In the genomic region with DNA sequence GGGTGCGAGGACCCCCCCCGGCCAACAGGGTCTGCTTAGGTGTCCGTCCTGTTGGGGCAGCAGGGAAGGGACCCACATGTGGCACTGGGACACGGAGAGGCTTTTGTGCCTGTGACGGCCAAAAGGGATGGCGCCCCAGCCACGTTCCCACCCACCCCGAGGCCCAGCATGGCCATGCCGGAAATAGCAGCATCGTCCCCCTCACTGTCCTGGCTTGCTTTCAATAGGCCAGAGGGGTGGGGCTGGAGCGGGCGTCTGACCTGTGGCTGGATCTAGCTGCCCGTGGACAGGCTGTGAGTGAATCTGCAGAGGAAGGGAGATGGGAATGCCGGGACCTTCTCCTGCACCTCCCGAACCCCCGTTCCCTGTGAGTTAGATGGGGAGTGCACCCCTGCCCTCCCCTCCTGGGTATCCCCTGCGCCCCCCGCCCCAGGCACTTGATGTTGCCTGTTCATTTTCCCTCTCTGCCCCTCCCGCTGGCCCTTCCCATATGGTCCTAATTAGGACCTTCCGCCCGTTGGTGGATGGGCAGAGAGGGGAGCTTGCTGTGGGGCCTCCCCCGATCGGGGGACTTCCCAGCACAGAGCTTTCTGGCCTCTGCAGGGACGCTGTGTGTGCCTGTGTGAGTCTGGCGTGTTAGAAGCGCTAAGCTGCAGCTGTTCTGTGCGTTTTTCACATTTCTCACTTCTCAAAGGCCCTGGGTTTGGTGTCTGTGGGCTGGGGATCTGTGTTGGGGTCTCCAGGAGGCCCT, we compare ENCODE assay signal across 9 cellular contexts.
DNase-seq lines count a peak whose midpoint lies in the region; ATAC-seq, FAIRE-seq and TF ChIP-seq lines count a peak whose summit lies in the region.
"Had no signal": no experiment of that assay in that cellular context is flagged by ENCODE, and none has a peak within 500 bp of the region (broad histone marks: within the 10 kb centered on the region; RNA-seq: fewer than 3 reads in every experiment).

No MANE protein-coding gene starts in this region.

- H3K4me3 Mint-ChIP-seq in T-helper 1 cell treated with Interleukin-12 subunit alpha and Interleukin-12 subunit beta and Interleukin-4 antibody, amounts not matched to agents 30 μg/mL and 1 μg/mL, for 36 hours = peak overlapping the region; percentile 79

- DNase-seq in GM19238 (ENCODE audit: insufficient read length, low spot score) (peak; percentile 66), fibroblast of the aortic adventitia (ENCODE audit: low read depth) (peak; percentile 64), spleen (no peak), body of pancreas (no peak), KG1 (lab: John Stamatoyannopoulos, UW) (no peak), ureter (ENCODE audit: low spot score) (no peak), HTR-8/SVneo (ENCODE audit: insufficient read length, low spot score) (no peak)

- H3K4me3 ChIP-seq in fibroblast of the aortic adventitia (ENCODE audit: low read depth, low read length) = no peak overlapping the region
- H3K4me3 ChIP-seq in spleen = peak overlapping the region in 5 of 8 donors; percentile 1 to 32 (median 10)
- no peak overlapping the region for H3K4me3 ChIP-seq in body of pancreas
- H3K4me3 ChIP-seq: ascending aorta had no signal

- no peak for FAIRE-seq in HTR-8/SVneo (lab: Jason Lieb, UNC)

- H3K27ac Mint-ChIP-seq in T-helper 1 cell treated with Interleukin-12 subunit alpha and Interleukin-12 subunit beta and Interleukin-4 antibody, amounts not matched to agents 30 μg/mL and 1 μg/mL, for 36 hours = peak overlapping the region; percentile 86

- peaks cover 23% of the 10 kb centered on the region for H3K36me3 Mint-ChIP-seq in T-helper 1 cell treated with Interleukin-12 subunit alpha and Interleukin-12 subunit beta and Interleukin-4 antibody, amounts not matched to agents 30 μg/mL and 1 μg/mL, for 36 hours (ENCODE audit: low read depth)

- H3K9me3 Mint-ChIP-seq in T-helper 1 cell treated with Interleukin-12 subunit alpha and Interleukin-12 subunit beta and Interleukin-4 antibody, amounts not matched to agents 30 μg/mL and 1 μg/mL, for 36 hours = no peaks in the 10 kb centered on the region

- H3K27me3 ChIP-seq in spleen (replicated peaks in 1 of 7) (no peaks in the 10 kb centered on the region), body of pancreas (no peaks in the 10 kb centered on the region)
- H3K27me3 ChIP-seq: ascending aorta had no signal

- TF ChIP-seq POLR2A in spleen (IDR thresholded peaks at IDR 0.05) (no peak), body of pancreas (IDR thresholded peaks at IDR 0.05) (no peak)

- TF ChIP-seq CTCF in fibroblast of the aortic adventitia (IDR thresholded peaks at IDR 0.05; ENCODE audit: insufficient read depth, low read length) (no peak), spleen (IDR thresholded peaks at IDR 0.05 in 8 of 11, conservative IDR thresholded peaks at IDR 0.05 in 3 of 11) (no peak), body of pancreas (IDR thresholded peaks at IDR 0.05) (no peak)

- H3K9me3 ChIP-seq in spleen = no peaks in the 10 kb centered on the region
- H3K9me3 ChIP-seq in body of pancreas = no peaks in the 10 kb centered on the region
- H3K9me3 ChIP-seq: ascending aorta had no signal

- no peak for ATAC-seq in body of pancreas

- peaks cover 66% of the 10 kb centered on the region for H3K4me1 Mint-ChIP-seq in T-helper 1 cell treated with Interleukin-12 subunit alpha and Interleukin-12 subunit beta and Interleukin-4 antibody, amounts not matched to agents 30 μg/mL and 1 μg/mL, for 36 hours (ENCODE audit: low read depth)

- no peaks in the 10 kb centered on the region for H3K27me3 Mint-ChIP-seq in T-helper 1 cell treated with Interleukin-12 subunit alpha and Interleukin-12 subunit beta and Interleukin-4 antibody, amounts not matched to agents 30 μg/mL and 1 μg/mL, for 36 hours (ENCODE audit: low read depth)

- WGBS in spleen, 5 donors = 55 to 70% (median 63%) methylated on average over 23 to 27 of the region's 27 CpGs
- WGBS in body of pancreas, 2 donors = 77 to 92% methylated on average over 14 to 24 of the region's 27 CpGs

- intact Hi-C loops in spleen (cut with DNase I; ENCODE audit: low total_unique reads) = no loop called here
- intact Hi-C loops in body of pancreas (cut with DNase I) = loop anchor here (5.0 kb wide), 1 partner anchor 49 kb away; no protein-coding TSS in a partner anchor

- H3K27ac ChIP-seq in spleen (peak overlapping the region; percentile 26 to 97 (median 66)), body of pancreas (no peak overlapping the region)
- H3K27ac ChIP-seq: ascending aorta had no signal

- H3K4me1 ChIP-seq in spleen = peaks cover 89 to 100% (median 100%) of the 10 kb centered on the region in 6 donors
- peaks cover 40% of the 10 kb centered on the region for H3K4me1 ChIP-seq in body of pancreas

- peaks cover 0 to 11% (median 0%) of the 10 kb centered on the region in 6 donors for H3K36me3 ChIP-seq in spleen
- H3K36me3 ChIP-seq in body of pancreas (replicated peaks in 1 of 2; ENCODE audit: insufficient read depth in 1 of 2, low read depth in 2 of 2) = no peaks in the 10 kb centered on the region

Comparison
In these comparisons a context has a peak if more than half of its experiments do, and no peak if none do; other contexts are left out.
1. DNase-seq: peak in GM19238 (single experiment) and fibroblast of the aortic adventitia (single experiment); none in spleen (single experiment), body of pancreas (0 of 4), KG1 (single experiment), ureter (single experiment) and HTR-8/SVneo (single experiment).
2. H3K4me3 ChIP-seq: peak in spleen (5 of 8); none in fibroblast of the aortic adventitia (single experiment) and body of pancreas (0 of 2).
3. H3K27ac ChIP-seq: peak in spleen (8 of 8); none in body of pancreas (0 of 4).